8 cellular contexts compared by ENCODE assay signal in the genomic region with DNA sequence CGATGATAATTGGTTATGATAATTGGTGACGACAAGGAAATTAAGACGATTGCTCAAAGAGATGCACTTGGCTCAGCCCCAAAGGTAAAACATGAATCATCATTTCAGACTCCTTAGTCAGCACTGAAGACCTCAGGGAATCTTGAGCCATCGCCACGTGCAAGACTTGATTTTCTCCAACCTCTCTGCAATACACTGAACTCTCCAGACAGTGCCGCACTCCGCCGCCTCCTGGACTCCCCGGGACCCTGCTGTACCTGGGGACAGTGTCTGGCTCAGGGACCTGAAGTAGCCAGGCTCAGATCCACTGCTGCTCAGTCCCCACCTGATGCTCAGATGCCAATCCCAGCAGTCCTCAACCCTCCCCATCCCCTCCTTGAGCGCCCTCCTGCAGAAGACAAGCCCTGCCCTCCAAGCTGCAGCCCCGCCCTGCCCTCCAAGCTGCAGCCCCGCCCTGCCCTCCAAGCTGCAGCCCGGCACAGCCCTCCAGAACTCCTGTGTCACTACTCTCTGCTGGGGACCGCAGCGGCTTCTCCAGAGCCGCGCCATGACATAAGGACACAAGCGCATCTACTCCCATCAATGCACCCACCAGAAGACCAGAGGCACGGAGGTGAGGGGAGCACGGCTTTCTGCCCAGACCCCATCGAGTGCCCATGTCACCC.
DNase-seq lines count a peak whose midpoint lies in the region; ATAC-seq and TF ChIP-seq lines count a peak whose summit lies in the region.

No MANE protein-coding gene starts in this region.

- H3K4me3 ChIP-seq in HL-60 (replicated peaks; ENCODE audit: insufficient read depth, low read length) (peak overlapping the region; percentile 52), RWPE2 (ENCODE audit: severe bottlenecking) (peak overlapping the region; percentile 39)

- peak; percentile 22 for ATAC-seq in GM21423 (IDR thresholded peaks at IDR 0.05; ENCODE audit: unreplicated experiment)
- ATAC-seq in RWPE2 (ENCODE audit: low read depth): peak; percentile 61
- peak; percentile 20 for ATAC-seq in central memory CD8-positive, alpha-beta T cell (replicated peaks; ENCODE audit: extremely low read depth, poor library complexity, severe bottlenecking)

- H3K4me1 ChIP-seq in RWPE2 (ENCODE audit: insufficient read depth, poor library complexity, severe bottlenecking): peaks cover 15% of the 10 kb centered on the region

- H3K4me3 Mint-ChIP-seq in central memory CD8-positive, alpha-beta T cell: peak overlapping the region; percentile 90

- TF ChIP-seq CTCF in HL-60 (IDR thresholded peaks at IDR 0.05; ENCODE audit: insufficient read depth, low read length) (no peak), RWPE2 (IDR thresholded peaks at IDR 0.05; ENCODE audit: poor library complexity, severe bottlenecking) (peak; percentile 45)

- peak overlapping the region; percentile 98 for H3K27ac Mint-ChIP-seq in central memory CD8-positive, alpha-beta T cell (ENCODE audit: low read depth)

- H3K36me3 ChIP-seq in RWPE2 (ENCODE audit: low read depth): 0 out of 2 replicates have a peak, but pooled peaks cover 5% of the 10 kb centered on the region

- H3K4me1 Mint-ChIP-seq in central memory CD8-positive, alpha-beta T cell: peaks cover 60% of the 10 kb centered on the region

- no peaks in the 10 kb centered on the region for H3K9me3 Mint-ChIP-seq in central memory CD8-positive, alpha-beta T cell

- H3K27ac ChIP-seq in HL-60 (replicated peaks): peak overlapping the region; percentile 53
- H3K27ac ChIP-seq in RWPE2 (ENCODE audit: poor library complexity, severe bottlenecking): peak overlapping the region; percentile 85

- DNase-seq in EL (peak; percentile 92), HL-60 (ENCODE audit: low read depth in 1 of 2, low spot score in 1 of 2) (peak; percentile 3 to 18), RWPE2 (ENCODE audit: low spot score) (no peak), kidney tubule cell (ENCODE audit: low spot score) (peak; percentile 91), NCI-H1417 treated with DMSO at 0.1 percent for 48 hours (lab: John Stamatoyannopoulos, UW) (no peak)
- no peak for DNase-seq in central memory CD8-positive, alpha-beta T cell (ENCODE audit: low spot score in 2 of 2)
- DNase-seq in stimulated activated CD8-positive, alpha-beta memory T cell treated with anti-CD3 and anti-CD28 coated beads, Interleukin-2, amount 100 ng/mL, for 48 hours (ENCODE audit: low read depth in 2 of 2): peak; percentile 26 to 32

- no peaks in the 10 kb centered on the region for H3K27me3 Mint-ChIP-seq in central memory CD8-positive, alpha-beta T cell

- H3K36me3 Mint-ChIP-seq in central memory CD8-positive, alpha-beta T cell (ENCODE audit: insufficient read depth): peaks cover 33% of the 10 kb centered on the region

- H3K9me3 ChIP-seq in RWPE2 (ENCODE audit: severe bottlenecking): no peaks in the 10 kb centered on the region

- H3K27me3 ChIP-seq in HL-60 (ENCODE audit: insufficient read depth, poor library complexity, severe bottlenecking) (no peaks in the 10 kb centered on the region), RWPE2 (ENCODE audit: insufficient read depth, poor library complexity, severe bottlenecking) (no peaks in the 10 kb centered on the region)

Comparison
In these comparisons a context has a peak if more than half of its experiments do, and no peak if none do; other contexts are left out.
1. DNase-seq: peak in EL (single experiment), HL-60 (2 of 2), kidney tubule cell (single experiment) and stimulated activated CD8-positive, alpha-beta memory T cell treated with anti-CD3 and anti-CD28 coated beads, Interleukin-2, amount 100 ng/mL, for 48 hours (2 of 2); none in RWPE2 (single experiment), central memory CD8-positive, alpha-beta T cell (0 of 2) and NCI-H1417 treated with DMSO at 0.1 percent for 48 hours (single experiment).
2. Peak in every context shown above with its lines, with median percentiles within 50 percentile points of each other: ATAC-seq.